Comparison of ENCODE assay signal across 27 cellular contexts in the genomic region with DNA sequence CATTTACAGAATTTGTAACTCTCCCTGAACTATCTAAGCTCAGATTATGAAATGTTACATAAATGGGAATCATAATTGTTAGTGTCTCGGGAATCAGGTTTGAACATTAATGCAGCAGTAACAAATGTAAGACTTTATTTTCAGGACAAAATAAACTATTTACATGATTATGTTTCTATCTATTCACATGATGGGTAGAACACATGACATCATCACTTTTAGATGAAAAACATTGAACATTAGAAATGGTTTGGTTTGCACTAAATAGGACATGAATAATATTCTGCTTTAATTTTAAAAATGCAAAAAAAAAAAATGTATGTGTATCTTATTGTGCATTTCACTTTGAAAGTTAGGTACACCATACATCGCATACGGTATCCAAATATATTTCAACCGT.
"Had no signal": no experiment of that assay in that cellular context is flagged by ENCODE, and none has a peak within 500 bp of the region (broad histone marks: within the 10 kb centered on the region; RNA-seq: fewer than 3 reads in every experiment).

No MANE protein-coding gene starts in this region.

- H3K9me3 ChIP-seq: colonic mucosa, esophagus squamous epithelium, gastrocnemius medialis, heart right ventricle, left lung, lower lobe of right lung, mucosa of descending colon had no signal

- H3K27ac ChIP-seq: colonic mucosa, epithelial cell of prostate, esophagus squamous epithelium, gastrocnemius medialis, heart right ventricle, left lung, lower lobe of right lung had no signal

- DNase-seq: colonic mucosa; cortex of kidney; effector CD8-positive, alpha-beta T cell; effector memory CD8-positive, alpha-beta T cell; endodermal cell; esophagus squamous epithelium; foreskin fibroblast; foreskin melanocyte; gastrocnemius medialis; glutamatergic neuron; head of caudate nucleus; heart right ventricle; hippocampal formation; left cardiac atrium; left lung; left ventricle myocardium superior; lower lobe of right lung; mesenchymal stem cell; mucosa of descending colon; naive B cell had no signal

- H3K4me1 Mint-ChIP-seq: endodermal cell, mesothelial cell of epicardium, naive B cell had no signal

- H3K4me3 Mint-ChIP-seq: dendritic cell treated with granulocyte-macrophage colony-stimulating factor and Interleukin-4, amounts not matched to agents 40 ng/mL and 50 ng/mL, for 4 days; effector memory CD8-positive, alpha-beta T cell; endodermal cell; mesothelial cell of epicardium; naive B cell had no signal

- FAIRE-seq: endometrium, islet of Langerhans, keratinocyte had no signal

- ATAC-seq: effector memory CD8-positive, alpha-beta T cell; esophagus mucosa; gastrocnemius medialis; heart right ventricle; left cardiac atrium; left lung; left ventricle myocardium superior; lower lobe of right lung; mucosa of descending colon had no signal

- H3K27me3 ChIP-seq: colonic mucosa, esophagus squamous epithelium, gastrocnemius medialis, heart right ventricle, left lung had no signal

- H3K36me3 Mint-ChIP-seq: mesothelial cell of epicardium, naive B cell had no signal

- H3K9me3 Mint-ChIP-seq: dendritic cell treated with granulocyte-macrophage colony-stimulating factor and Interleukin-4, amounts not matched to agents 40 ng/mL and 50 ng/mL, for 4 days; effector memory CD8-positive, alpha-beta T cell; endodermal cell; mesothelial cell of epicardium had no signal

- H3K36me3 ChIP-seq: colonic mucosa, esophagus squamous epithelium, gastrocnemius medialis, heart right ventricle, left lung, lower lobe of right lung had no signal

- H3K27ac Mint-ChIP-seq: dendritic cell treated with granulocyte-macrophage colony-stimulating factor and Interleukin-4, amounts not matched to agents 40 ng/mL and 50 ng/mL, for 4 days; effector memory CD8-positive, alpha-beta T cell; endodermal cell; mesothelial cell of epicardium; naive B cell had no signal

- H3K4me3 ChIP-seq: colonic mucosa, esophagus squamous epithelium, gastrocnemius medialis, heart right ventricle, left lung, lower lobe of right lung, mucosa of descending colon had no signal

- H3K4me1 ChIP-seq: colonic mucosa, esophagus squamous epithelium, gastrocnemius medialis, heart right ventricle, left lung, lower lobe of right lung had no signal

- H3K27me3 Mint-ChIP-seq: dendritic cell treated with granulocyte-macrophage colony-stimulating factor and Interleukin-4, amounts not matched to agents 40 ng/mL and 50 ng/mL, for 4 days; effector memory CD8-positive, alpha-beta T cell; naive B cell had no signal
